8 cellular contexts compared by ENCODE assay signal in the genomic region with DNA sequence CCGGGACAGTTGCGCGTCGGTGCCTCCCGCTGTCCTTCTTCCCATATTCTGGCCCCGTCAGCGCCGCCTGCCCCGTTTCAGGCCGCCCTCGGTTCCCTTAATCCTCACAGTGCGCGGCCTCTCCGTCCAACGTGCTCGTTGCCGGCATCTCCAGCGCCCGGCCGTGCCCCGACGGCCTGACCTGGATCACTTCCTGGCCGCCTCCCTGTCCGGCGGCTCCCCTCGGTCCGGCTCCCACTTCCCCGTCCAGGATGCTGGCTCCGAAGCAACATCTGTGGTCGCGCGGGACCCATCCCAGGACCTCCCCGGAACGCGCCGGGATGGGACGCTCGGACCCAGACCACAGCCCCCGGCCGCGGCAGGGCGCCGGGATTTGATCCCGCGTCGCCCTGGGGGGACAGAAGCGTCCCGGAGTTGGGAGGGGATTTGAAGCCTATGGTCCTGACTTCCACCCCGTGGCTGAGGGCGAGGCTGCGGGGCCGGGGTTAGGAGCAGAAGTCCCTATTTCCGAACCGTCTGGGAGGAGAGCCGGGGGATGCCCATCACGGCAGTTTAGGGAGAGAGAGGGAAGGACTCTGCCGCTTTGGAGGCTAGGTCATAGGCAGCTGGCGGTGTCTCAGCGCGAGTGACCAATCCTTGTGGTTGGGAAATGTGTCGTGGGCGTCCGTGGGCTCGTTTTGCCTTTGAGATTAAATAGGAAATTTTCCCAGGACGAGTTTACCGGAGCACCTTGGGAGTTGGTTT. TPM values are rescaled to one million over a fixed set of nuclear protein-coding genes. Genes with fewer than 3 reads are reported as not detected.
DNase-seq lines count a peak whose midpoint lies in the region; ATAC-seq and TF ChIP-seq lines count a peak whose summit lies in the region.

No MANE protein-coding gene starts in this region.

- H4K20me1 ChIP-seq in HCT116 (ENCODE audit: insufficient read depth) = no peaks in the 10 kb centered on the region

- no peak overlapping the region for H2AFZ ChIP-seq in HCT116 (ENCODE audit: low read depth, low read length, poor library complexity, severe bottlenecking)

- RAD21 ChIA-PET in HCT116 (lab: Charles Lee; ENCODE audit: low non-redundant PET in 1 of 2, low total read pairs in 2 of 2, uncharacterized antibody in 2 of 2, unreplicated experiment in 2 of 2) = no interaction called here

- H3K36me3 ChIP-seq in HCT116 (ENCODE audit: control insufficient read depth in 1 of 2, insufficient read depth in 2 of 2, low read length in 2 of 2) (no peaks in the 10 kb centered on the region), NT2/D1 (ENCODE audit: insufficient read depth, insufficient read length, low read length) (peaks cover 9% of the 10 kb centered on the region), vagina (no peaks in the 10 kb centered on the region)

- H3K9me3 ChIP-seq in HCT116 (ENCODE audit: control insufficient read depth in 1 of 2, insufficient read depth in 1 of 2, low read depth in 1 of 2, low read length in 2 of 2) = no peaks in the 10 kb centered on the region
- H3K9me3 ChIP-seq in NT2/D1 (ENCODE audit: insufficient read depth, low read length) = no peaks in the 10 kb centered on the region
- no peaks in the 10 kb centered on the region for H3K9me3 ChIP-seq in vagina

- POLR2A ChIA-PET in HCT116 (lab: Charles Lee) = interaction anchor here (0.6 kb wide), 1 partner anchor 28 kb away, joined by 3 read pairs; no protein-coding TSS in a partner anchor

- DNase-seq in NCI-H82 (lab: John Stamatoyannopoulos, UW) (peak; percentile 47), NCI-H82 treated with DMSO at 0.1 percent for 48 hours (lab: John Stamatoyannopoulos, UW; ENCODE audit: unreplicated experiment) (no peak), HCT116 (ENCODE audit: low read depth, low spot score) (no peak), NT2/D1 (ENCODE audit: low read depth, low spot score) (no peak), dedifferentiated amniotic fluid mesenchymal stem cell (ENCODE audit: extremely low spot score) (peak; percentile 32), mesenteric fat pad (ENCODE audit: low spot score) (peak; percentile 88), vagina (ENCODE audit: extremely low spot score in 2 of 2) (no peak), GF-D8 (lab: John Stamatoyannopoulos, UW) (no peak)

- H3K27me3 ChIP-seq in HCT116 (ENCODE audit: insufficient read depth, low read length) (no peaks in the 10 kb centered on the region), NT2/D1 (ENCODE audit: insufficient read depth, insufficient read length) (peaks cover 8% of the 10 kb centered on the region), vagina (no peaks in the 10 kb centered on the region)

- peak overlapping the region; percentile 93 for H3K9ac ChIP-seq in HCT116 (ENCODE audit: low read length)
- H3K9ac ChIP-seq in NT2/D1 (ENCODE audit: insufficient read length, low read depth) = peak overlapping the region; percentile 96

- intact Hi-C loops in HCT116 (cut with micrococcal nuclease) (no loop called here), vagina (cut with DNase I) (loop anchor here (10.0 kb wide), 1 partner anchor 52 kb away; no protein-coding TSS in a partner anchor)

- peak overlapping the region; percentile 91 for H3K4me2 ChIP-seq in HCT116 (ENCODE audit: low read length)

- H3K4me3 ChIP-seq in HCT116 (replicated peaks in 1 of 2; ENCODE audit: low read depth in 1 of 2, low read length in 2 of 2) (peak overlapping the region; percentile 88 to 92), NT2/D1 (ENCODE audit: insufficient read length, low read depth) (peak overlapping the region; percentile 94), vagina (peak overlapping the region; percentile 69 to 92)

- peaks cover 6 to 21% of the 10 kb centered on the region in 2 experiments; a peak in 3 of 4 replicates for H3K4me1 ChIP-seq in HCT116 (ENCODE audit: control insufficient read depth in 1 of 2, insufficient read depth in 2 of 2, low read length in 2 of 2)
- H3K4me1 ChIP-seq in NT2/D1 (ENCODE audit: insufficient read depth, insufficient read length) = no peaks in the 10 kb centered on the region
- H3K4me1 ChIP-seq in vagina = peaks cover 24% of the 10 kb centered on the region

- no TSS peak for BruUV-seq in HCT116 (replicated peaks; lab: Mats Ljungman, UMichigan)

- H3K9me2 ChIP-seq in HCT116 (ENCODE audit: insufficient read depth) = no peaks in the 10 kb centered on the region

- TF ChIP-seq CTCF in HCT116 (IDR thresholded peaks at IDR 0.05 in 2 of 3, conservative IDR thresholded peaks at IDR 0.05 in 1 of 3; ENCODE audit: borderline replicate concordance in 1 of 3, insufficient read depth in 1 of 3, low read depth in 2 of 3, low read length in 2 of 3) (no peak), vagina (IDR thresholded peaks at IDR 0.05) (no peak)

- peak; percentile 58 for ATAC-seq in HCT116

- TF ChIP-seq RAD21 in HCT116 (IDR thresholded peaks at IDR 0.05; ENCODE audit: low read depth) = no peak

- no peak for TF ChIP-seq POLR2A in HCT116 (IDR thresholded peaks at IDR 0.05; ENCODE audit: borderline replicate concordance, extremely low read depth, insufficient read depth, insufficient read length)
- TF ChIP-seq POLR2A in vagina (IDR thresholded peaks at IDR 0.05) = no peak

- peak overlapping the region; percentile 93 for H3K27ac ChIP-seq in HCT116 (ENCODE audit: low read depth, low read length)
- peak overlapping the region; percentile 96 for H3K27ac ChIP-seq in vagina

- H3K79me2 ChIP-seq in HCT116 (ENCODE audit: insufficient read depth, low read length) = peaks cover 38% of the 10 kb centered on the region

- CTCF ChIA-PET in HCT116 (lab: Charles Lee) = no interaction called here

TF ChIP-seq in HCT116, 20 proteins besides CTCF, POLR2A, EP300 and RAD21:
- TF ChIP-seq SIN3A (IDR thresholded peaks at IDR 0.05; ENCODE audit: low read depth) = 0 out of 2 replicates have a peak, but pooled peaks have one; percentile 0
- TF ChIP-seq, protein P1, sequence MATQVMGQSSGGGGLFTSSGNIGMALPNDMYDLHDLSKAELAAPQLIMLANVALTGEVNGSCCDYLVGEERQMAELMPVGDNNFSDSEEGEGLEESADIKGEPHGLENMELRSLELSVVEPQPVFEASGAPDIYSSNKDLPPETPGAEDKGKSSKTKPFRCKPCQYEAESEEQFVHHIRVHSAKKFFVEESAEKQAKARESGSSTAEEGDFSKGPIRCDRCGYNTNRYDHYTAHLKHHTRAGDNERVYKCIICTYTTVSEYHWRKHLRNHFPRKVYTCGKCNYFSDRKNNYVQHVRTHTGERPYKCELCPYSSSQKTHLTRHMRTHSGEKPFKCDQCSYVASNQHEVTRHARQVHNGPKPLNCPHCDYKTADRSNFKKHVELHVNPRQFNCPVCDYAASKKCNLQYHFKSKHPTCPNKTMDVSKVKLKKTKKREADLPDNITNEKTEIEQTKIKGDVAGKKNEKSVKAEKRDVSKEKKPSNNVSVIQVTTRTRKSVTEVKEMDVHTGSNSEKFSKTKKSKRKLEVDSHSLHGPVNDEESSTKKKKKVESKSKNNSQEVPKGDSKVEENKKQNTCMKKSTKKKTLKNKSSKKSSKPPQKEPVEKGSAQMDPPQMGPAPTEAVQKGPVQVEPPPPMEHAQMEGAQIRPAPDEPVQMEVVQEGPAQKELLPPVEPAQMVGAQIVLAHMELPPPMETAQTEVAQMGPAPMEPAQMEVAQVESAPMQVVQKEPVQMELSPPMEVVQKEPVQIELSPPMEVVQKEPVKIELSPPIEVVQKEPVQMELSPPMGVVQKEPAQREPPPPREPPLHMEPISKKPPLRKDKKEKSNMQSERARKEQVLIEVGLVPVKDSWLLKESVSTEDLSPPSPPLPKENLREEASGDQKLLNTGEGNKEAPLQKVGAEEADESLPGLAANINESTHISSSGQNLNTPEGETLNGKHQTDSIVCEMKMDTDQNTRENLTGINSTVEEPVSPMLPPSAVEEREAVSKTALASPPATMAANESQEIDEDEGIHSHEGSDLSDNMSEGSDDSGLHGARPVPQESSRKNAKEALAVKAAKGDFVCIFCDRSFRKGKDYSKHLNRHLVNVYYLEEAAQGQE (IDR thresholded peaks at IDR 0.05; ENCODE audit: low read depth) = no peak
- TF ChIP-seq, protein P2, sequence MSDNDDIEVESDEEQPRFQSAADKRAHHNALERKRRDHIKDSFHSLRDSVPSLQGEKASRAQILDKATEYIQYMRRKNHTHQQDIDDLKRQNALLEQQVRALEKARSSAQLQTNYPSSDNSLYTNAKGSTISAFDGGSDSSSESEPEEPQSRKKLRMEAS (IDR thresholded peaks at IDR 0.05) = no peak

RNA-seq across cellular contexts. Expression of a gene that starts 53.8 kb away (rescaled TPM):
- 3.9 TPM for total RNA-seq in HCT116 (2021; ENCODE audit: unreplicated experiment)
- polyA plus RNA-seq in HCT116 (2012) = 1.9 and 2.6 TPM in 2 replicates
- total RNA-seq in mesenteric fat pad = 7.9 TPM
- total RNA-seq in vagina = 20.6 TPM

RNA-seq across cellular contexts. Expression of a gene that starts 58.0 kb away (rescaled TPM):
- total RNA-seq in HCT116 (2021; ENCODE audit: unreplicated experiment) = 22.9 TPM
- 15.0 and 17.4 TPM in 2 replicates for polyA plus RNA-seq in HCT116 (2012)
- 41.1 TPM for total RNA-seq in mesenteric fat pad
- total RNA-seq in vagina = 27.7 TPM

Comparison
In these comparisons a context has a peak if more than half of its experiments do, and no peak if none do; other contexts are left out.
1. DNase-seq: peak in NCI-H82 (single experiment), dedifferentiated amniotic fluid mesenchymal stem cell (single experiment) and mesenteric fat pad (single experiment); none in NCI-H82 treated with DMSO at 0.1 percent for 48 hours (single experiment), HCT116 (single experiment), NT2/D1 (single experiment), vagina (0 of 2) and GF-D8 (single experiment).
2. Peak in every context shown above with its lines, with median percentiles within 50 percentile points of each other: H3K4me3 ChIP-seq.